ENCODE assay signal across 3 cellular contexts in genomic region chr13:27313742-27314141, GRCh38.
"Had no signal": no experiment of that assay in that cellular context is flagged by ENCODE, and none has a peak within 500 bp of the region (broad histone marks: within the 10 kb centered on the region; RNA-seq: fewer than 3 reads in every experiment).

No MANE protein-coding gene starts in this region.

- H3K4me3 ChIP-seq: GM12878 had no signal

- DNase-seq: GDM1, GF-D8 had no signal

- ATAC-seq: GM12878 had no signal
